ENCODE assay signal across 35 cellular contexts in genomic region chr2:39673018-39673417, GRCh38. TPM values are rescaled to one million over a fixed set of nuclear protein-coding genes. Genes with fewer than 3 reads are reported as not detected.
"Had no signal": no experiment of that assay in that cellular context is flagged by ENCODE, and none has a peak within 500 bp of the region (broad histone marks: within the 10 kb centered on the region; RNA-seq: fewer than 3 reads in every experiment).

No MANE protein-coding gene starts in this region.

- H3K27ac ChIP-seq: KMS-11 had no signal

- H3K36me3 ChIP-seq: MG63 had no signal

- H3K9me3 ChIP-seq: MG63 had no signal

- DNase-seq: Karpas-422, Kasumi-1, MG63, MM.1S, MV-4-11, NCI-H1048, NCI-H1092, NCI-H1092 treated with DMSO at 0.1 percent for 48 hours, NCI-H1105, NCI-H1105 treated with DMSO at 0.1 percent for 48 hours, NCI-H1417, NCI-H1417 treated with DMSO at 0.1 percent for 48 hours, NCI-H1436, NCI-H1436 treated with DMSO at 0.1 percent for 48 hours, NCI-H146, NCI-H1694, NCI-H1694 treated with DMSO at 0.1 percent for 48 hours, NCI-H187, NCI-H187 treated with DMSO at 0.1 percent for 48 hours, NCI-H1930, NCI-H2029, NCI-H2029 treated with DMSO at 0.1 percent for 48 hours, NCI-H2081, NCI-H2081 treated with DMSO at 0.1 percent for 48 hours, NCI-H2107, NCI-H2171, NCI-H2171 treated with DMSO at 0.1 percent for 48 hours, NCI-H2227 treated with DMSO at 0.1 percent for 48 hours, NCI-H226, NCI-H345, NCI-H446, NCI-H446 treated with DMSO at 0.1 percent for 48 hours, NCI-H510A had no signal

- H3K4me3 ChIP-seq: MG63 had no signal

- H3K4me2 ChIP-seq: KMS-11 had no signal

RNA-seq across cellular contexts. Expression of gene TMEM178A, which starts 7.3 kb away (rescaled TPM):
- total RNA-seq: NCI-H460 had no signal
